ENCODE assay signal across 8 cellular contexts in the genomic region with DNA sequence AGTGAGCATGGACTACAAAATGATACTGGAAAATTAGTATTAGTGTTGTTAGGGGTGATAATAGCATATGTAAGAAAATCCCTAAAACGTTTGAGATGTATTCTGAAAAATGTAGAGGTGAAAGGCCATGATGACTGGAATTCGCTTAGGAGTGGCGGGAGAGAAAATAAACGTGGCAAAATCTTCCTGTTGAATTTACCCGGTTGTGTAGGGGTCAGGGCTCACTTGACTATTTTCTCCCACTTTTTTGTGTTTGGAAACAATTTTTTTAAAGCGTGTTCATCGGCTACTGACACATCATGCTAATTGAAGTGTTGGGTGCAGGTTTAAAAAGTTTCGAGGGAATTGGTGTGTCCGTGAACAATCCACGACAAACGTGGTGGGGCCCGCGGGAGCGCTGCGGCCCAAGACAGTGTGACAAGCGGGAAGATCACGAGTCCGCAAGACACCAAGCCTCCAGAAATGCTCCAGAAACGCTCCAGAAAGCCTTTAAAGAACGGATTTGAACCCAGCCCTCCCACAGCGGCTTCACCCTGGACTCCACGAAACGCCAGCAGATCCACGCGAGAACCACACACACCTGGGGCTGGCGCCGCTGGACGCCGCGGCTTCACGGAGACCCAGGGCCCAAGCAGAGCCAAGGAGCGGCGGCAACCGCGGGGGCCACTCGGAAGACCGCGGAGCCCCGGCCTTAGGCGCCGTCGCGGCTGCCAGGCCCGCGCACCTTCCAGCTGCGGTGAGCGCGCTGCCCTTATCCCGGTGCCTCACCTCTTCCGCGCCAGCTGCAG. TPM values are rescaled to one million over a fixed set of nuclear protein-coding genes. Genes with fewer than 3 reads are reported as not detected.
DNase-seq lines count a peak whose midpoint lies in the region; ATAC-seq and TF ChIP-seq lines count a peak whose summit lies in the region.

No MANE protein-coding gene starts in this region.

- peak overlapping the region; percentile 99 for H3K4me3 Mint-ChIP-seq in activated T-helper 2 cell treated with anti-CD3 and anti-CD28 coated beads, Interferon-gamma antibody, Interleukin-2, Interleukin-4, amounts not matched to agents 10 μg/mL and 5 μg/mL and 100 μg/mL, durations not matched to agents 14 hours and 24 hours and 36 hours (ENCODE audit: low read depth)

- H3K9me3 Mint-ChIP-seq in activated T-helper 2 cell treated with anti-CD3 and anti-CD28 coated beads, Interferon-gamma antibody, Interleukin-2, Interleukin-4, amounts not matched to agents 10 μg/mL and 5 μg/mL and 100 μg/mL, durations not matched to agents 14 hours and 24 hours and 36 hours = no peaks in the 10 kb centered on the region

- intact Hi-C loops in activated T-helper 2 cell treated with anti-CD3 and anti-CD28 coated beads, Interferon-gamma antibody, Interleukin-2, Interleukin-4, amounts not matched to agents 10 μg/mL and 5 μg/mL and 100 μg/mL, durations not matched to agents 14 hours and 24 hours and 36 hours (cut with micrococcal nuclease) = loop anchor here (1.0 to 10.0 kb wide), 8 partner anchors 130 to 1815 kb away; a partner anchor contains a TSS
- intact Hi-C loops in heart right ventricle (cut with DNase I) = loop anchor here in 2 of 10 donors (10.0 kb wide), 1 partner anchor 202 kb away; a partner anchor contains a TSS

- no peaks in the 10 kb centered on the region for H3K27me3 Mint-ChIP-seq in activated T-helper 2 cell treated with anti-CD3 and anti-CD28 coated beads, Interferon-gamma antibody, Interleukin-2, Interleukin-4, amounts not matched to agents 10 μg/mL and 5 μg/mL and 100 μg/mL, durations not matched to agents 14 hours and 24 hours and 36 hours (ENCODE audit: low read depth)

- peak; percentile 12 for DNase-seq in activated T-cell treated with anti-CD3 and anti-CD28 coated beads for 48 hours (ENCODE audit: low read depth)
- DNase-seq in activated T-cell treated with anti-CD3 and anti-CD28 coated beads, Interleukin-2, amount 50 U/mL, for 48 hours = no peak
- DNase-seq in activated T-helper 2 cell treated with anti-CD3 and anti-CD28 coated beads, Interferon-gamma antibody, Interleukin-2, Interleukin-4, amounts not matched to agents 10 μg/mL and 5 μg/mL and 100 μg/mL, durations not matched to agents 14 hours and 24 hours and 36 hours (ENCODE audit: low spot score) = peak; percentile 16
- DNase-seq in heart right ventricle = peak in 1 of 2 donors; percentile 23
- DNase-seq in retinal pigment epithelial cell (ENCODE audit: low read depth) = no peak
- no peak for DNase-seq in NCI-H446 treated with DMSO at 0.1 percent for 48 hours (lab: John Stamatoyannopoulos, UW)

- peak overlapping the region; percentile 98 for H3K27ac Mint-ChIP-seq in activated T-helper 2 cell treated with anti-CD3 and anti-CD28 coated beads, Interferon-gamma antibody, Interleukin-2, Interleukin-4, amounts not matched to agents 10 μg/mL and 5 μg/mL and 100 μg/mL, durations not matched to agents 14 hours and 24 hours and 36 hours

- peaks cover 53% of the 10 kb centered on the region for H3K4me1 Mint-ChIP-seq in activated T-helper 2 cell treated with anti-CD3 and anti-CD28 coated beads, Interferon-gamma antibody, Interleukin-2, Interleukin-4, amounts not matched to agents 10 μg/mL and 5 μg/mL and 100 μg/mL, durations not matched to agents 14 hours and 24 hours and 36 hours (ENCODE audit: low read depth)

- TF ChIP-seq CTCF in heart right ventricle (IDR thresholded peaks at IDR 0.05) = no peak
- no peak for TF ChIP-seq CTCF in retinal pigment epithelial cell (conservative IDR thresholded peaks at IDR 0.05; ENCODE audit: low read depth, low read length)

- no peaks in the 10 kb centered on the region for H3K27me3 ChIP-seq in heart right ventricle

- H3K4me3 ChIP-seq in heart right ventricle (peak overlapping the region; percentile 65 to 95 (median 88)), retinal pigment epithelial cell (ENCODE audit: low read length) (peak overlapping the region; percentile 75)

- H3K27ac ChIP-seq in heart right ventricle = peak overlapping the region in 9 of 10 donors; percentile 86 to 95 (median 93)

- ATAC-seq in HG03571 (IDR thresholded peaks at IDR 0.05; ENCODE audit: unreplicated experiment) (peak; percentile 23), heart right ventricle (peak in 5 of 8 donors; percentile 1 to 15 (median 3)), GM21786 (IDR thresholded peaks at IDR 0.05; ENCODE audit: unreplicated experiment) (no peak)

- WGBS in heart right ventricle, 2 donors = 3 to 6% methylated on average over 51 of the region's 51 CpGs

- peaks cover 38% of the 10 kb centered on the region for H3K36me3 Mint-ChIP-seq in activated T-helper 2 cell treated with anti-CD3 and anti-CD28 coated beads, Interferon-gamma antibody, Interleukin-2, Interleukin-4, amounts not matched to agents 10 μg/mL and 5 μg/mL and 100 μg/mL, durations not matched to agents 14 hours and 24 hours and 36 hours (ENCODE audit: low read depth)

- peaks cover 0 to 27% (median 0%) of the 10 kb centered on the region in 9 donors for H3K36me3 ChIP-seq in heart right ventricle

- H3K9me3 ChIP-seq in heart right ventricle = no peaks in the 10 kb centered on the region

- peaks cover 0 to 27% (median 21%) of the 10 kb centered on the region in 9 donors for H3K4me1 ChIP-seq in heart right ventricle

RNA-seq across cellular contexts. Expression of a gene that starts 0.6 kb away (rescaled TPM):
- 79.7 and 85.2 TPM in 2 replicates for total RNA-seq in activated T-helper 2 cell treated with anti-CD3 and anti-CD28 coated beads, Interferon-gamma antibody, Interleukin-2, Interleukin-4, amounts not matched to agents 10 μg/mL and 5 μg/mL and 100 μg/mL, durations not matched to agents 14 hours and 24 hours and 36 hours
- total RNA-seq in heart right ventricle = 10 to 100 TPM; 14.8 to 29.3 (median 23.0) TPM
- 10 to 100 TPM; 29.0 to 29.4 TPM for polyA plus RNA-seq in heart right ventricle

Comparison
In these comparisons a context has a peak if more than half of its experiments do, and no peak if none do; other contexts are left out.
1. DNase-seq: peak in activated T-cell treated with anti-CD3 and anti-CD28 coated beads for 48 hours (single experiment) and activated T-helper 2 cell treated with anti-CD3 and anti-CD28 coated beads, Interferon-gamma antibody, Interleukin-2, Interleukin-4, amounts not matched to agents 10 μg/mL and 5 μg/mL and 100 μg/mL, durations not matched to agents 14 hours and 24 hours and 36 hours (single experiment); none in activated T-cell treated with anti-CD3 and anti-CD28 coated beads, Interleukin-2, amount 50 U/mL, for 48 hours (0 of 2), retinal pigment epithelial cell (single experiment) and NCI-H446 treated with DMSO at 0.1 percent for 48 hours (single experiment).